ENCODE assay signal across 1 cellular context in the genomic region with DNA sequence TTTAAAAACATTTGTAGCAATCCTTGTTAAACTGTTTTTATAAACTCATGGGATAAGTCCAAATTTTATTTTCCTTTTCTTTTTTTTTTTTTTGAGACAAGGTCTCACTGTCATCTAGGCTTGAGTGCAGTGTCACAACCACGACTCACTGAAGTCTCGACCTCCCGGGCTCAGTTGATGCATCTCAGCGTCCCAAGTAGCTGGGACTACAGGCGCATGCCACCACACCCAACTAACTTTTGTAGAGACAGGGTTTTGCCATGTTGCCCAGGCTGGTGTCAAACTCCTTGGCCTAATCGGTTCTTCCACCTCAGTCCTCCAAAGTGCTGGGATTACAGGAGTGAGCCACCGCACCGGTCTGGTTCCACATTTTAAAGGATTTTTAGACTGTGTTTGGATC.
TF ChIP-seq lines count a peak whose summit lies in the region.

No MANE protein-coding gene starts in this region.

TF ChIP-seq in H1, 55 proteins besides CTCF, POLR2A, EP300 and RAD21:
- TF ChIP-seq HDAC6 (IDR thresholded peaks at IDR 0.05; ENCODE audit: low read depth, low read length): no peak
- no peak for TF ChIP-seq CEBPB (IDR thresholded peaks at IDR 0.05; ENCODE audit: low read depth, low read length)
- no peak for TF ChIP-seq CBX8 (IDR thresholded peaks at IDR 0.05; ENCODE audit: borderline replicate concordance, low read depth, low read length)
- no peak for TF ChIP-seq SIN3A (conservative IDR thresholded peaks at IDR 0.05 in 1 of 2, IDR thresholded peaks at IDR 0.05 in 1 of 2; ENCODE audit: low read depth in 1 of 2, low read length in 2 of 2)
- TF ChIP-seq SIRT6 (IDR thresholded peaks at IDR 0.05; ENCODE audit: low read length): no peak
- TF ChIP-seq EZH2 (IDR thresholded peaks at IDR 0.05; ENCODE audit: low read depth, low read length, severe bottlenecking): no peak
- no peak for TF ChIP-seq BACH1 (IDR thresholded peaks at IDR 0.05; ENCODE audit: low read length)
- TF ChIP-seq RXRA (IDR thresholded peaks at IDR 0.05; ENCODE audit: insufficient read depth, low read depth, low read length): no peak
- no peak for TF ChIP-seq SP1 (IDR thresholded peaks at IDR 0.05; ENCODE audit: low read depth, low read length)
